Comparison of ENCODE assay signal across 1 cellular context in the genomic region with DNA sequence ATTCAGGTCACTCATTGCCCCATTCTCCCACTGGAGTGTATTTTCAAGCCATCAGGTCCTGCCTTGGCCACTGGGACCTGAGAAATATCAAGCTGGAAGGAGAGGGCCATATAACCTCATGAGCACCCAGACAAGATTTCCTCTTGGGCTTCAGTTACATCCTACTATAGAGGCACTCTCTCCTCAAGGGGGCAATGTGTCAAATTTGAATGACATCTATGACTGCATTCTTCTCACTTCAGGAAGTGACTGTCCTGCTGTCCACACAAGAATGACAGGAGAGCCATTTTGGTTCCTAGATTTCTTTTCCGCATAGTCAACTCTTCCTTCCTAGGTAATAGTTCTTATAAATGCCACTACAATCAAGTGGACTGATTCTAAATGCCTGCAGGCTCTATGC.
TF ChIP-seq lines count a peak whose summit lies in the region.

No MANE protein-coding gene starts in this region.

TF ChIP-seq in GM12878, 131 proteins besides CTCF, POLR2A, EP300 and RAD21 (continued from another document):
- TF ChIP-seq, protein P1, sequence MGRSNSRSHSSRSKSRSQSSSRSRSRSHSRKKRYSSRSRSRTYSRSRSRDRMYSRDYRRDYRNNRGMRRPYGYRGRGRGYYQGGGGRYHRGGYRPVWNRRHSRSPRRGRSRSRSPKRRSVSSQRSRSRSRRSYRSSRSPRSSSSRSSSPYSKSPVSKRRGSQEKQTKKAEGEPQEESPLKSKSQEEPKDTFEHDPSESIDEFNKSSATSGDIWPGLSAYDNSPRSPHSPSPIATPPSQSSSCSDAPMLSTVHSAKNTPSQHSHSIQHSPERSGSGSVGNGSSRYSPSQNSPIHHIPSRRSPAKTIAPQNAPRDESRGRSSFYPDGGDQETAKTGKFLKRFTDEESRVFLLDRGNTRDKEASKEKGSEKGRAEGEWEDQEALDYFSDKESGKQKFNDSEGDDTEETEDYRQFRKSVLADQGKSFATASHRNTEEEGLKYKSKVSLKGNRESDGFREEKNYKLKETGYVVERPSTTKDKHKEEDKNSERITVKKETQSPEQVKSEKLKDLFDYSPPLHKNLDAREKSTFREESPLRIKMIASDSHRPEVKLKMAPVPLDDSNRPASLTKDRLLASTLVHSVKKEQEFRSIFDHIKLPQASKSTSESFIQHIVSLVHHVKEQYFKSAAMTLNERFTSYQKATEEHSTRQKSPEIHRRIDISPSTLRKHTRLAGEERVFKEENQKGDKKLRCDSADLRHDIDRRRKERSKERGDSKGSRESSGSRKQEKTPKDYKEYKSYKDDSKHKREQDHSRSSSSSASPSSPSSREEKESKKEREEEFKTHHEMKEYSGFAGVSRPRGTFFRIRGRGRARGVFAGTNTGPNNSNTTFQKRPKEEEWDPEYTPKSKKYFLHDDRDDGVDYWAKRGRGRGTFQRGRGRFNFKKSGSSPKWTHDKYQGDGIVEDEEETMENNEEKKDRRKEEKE (IDR thresholded peaks at IDR 0.05), result no peak
- TF ChIP-seq, protein P2, sequence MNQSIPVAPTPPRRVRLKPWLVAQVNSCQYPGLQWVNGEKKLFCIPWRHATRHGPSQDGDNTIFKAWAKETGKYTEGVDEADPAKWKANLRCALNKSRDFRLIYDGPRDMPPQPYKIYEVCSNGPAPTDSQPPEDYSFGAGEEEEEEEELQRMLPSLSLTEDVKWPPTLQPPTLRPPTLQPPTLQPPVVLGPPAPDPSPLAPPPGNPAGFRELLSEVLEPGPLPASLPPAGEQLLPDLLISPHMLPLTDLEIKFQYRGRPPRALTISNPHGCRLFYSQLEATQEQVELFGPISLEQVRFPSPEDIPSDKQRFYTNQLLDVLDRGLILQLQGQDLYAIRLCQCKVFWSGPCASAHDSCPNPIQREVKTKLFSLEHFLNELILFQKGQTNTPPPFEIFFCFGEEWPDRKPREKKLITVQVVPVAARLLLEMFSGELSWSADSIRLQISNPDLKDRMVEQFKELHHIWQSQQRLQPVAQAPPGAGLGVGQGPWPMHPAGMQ (IDR thresholded peaks at IDR 0.05; ENCODE audit: borderline replicate concordance), result no peak
- TF ChIP-seq, protein P3, sequence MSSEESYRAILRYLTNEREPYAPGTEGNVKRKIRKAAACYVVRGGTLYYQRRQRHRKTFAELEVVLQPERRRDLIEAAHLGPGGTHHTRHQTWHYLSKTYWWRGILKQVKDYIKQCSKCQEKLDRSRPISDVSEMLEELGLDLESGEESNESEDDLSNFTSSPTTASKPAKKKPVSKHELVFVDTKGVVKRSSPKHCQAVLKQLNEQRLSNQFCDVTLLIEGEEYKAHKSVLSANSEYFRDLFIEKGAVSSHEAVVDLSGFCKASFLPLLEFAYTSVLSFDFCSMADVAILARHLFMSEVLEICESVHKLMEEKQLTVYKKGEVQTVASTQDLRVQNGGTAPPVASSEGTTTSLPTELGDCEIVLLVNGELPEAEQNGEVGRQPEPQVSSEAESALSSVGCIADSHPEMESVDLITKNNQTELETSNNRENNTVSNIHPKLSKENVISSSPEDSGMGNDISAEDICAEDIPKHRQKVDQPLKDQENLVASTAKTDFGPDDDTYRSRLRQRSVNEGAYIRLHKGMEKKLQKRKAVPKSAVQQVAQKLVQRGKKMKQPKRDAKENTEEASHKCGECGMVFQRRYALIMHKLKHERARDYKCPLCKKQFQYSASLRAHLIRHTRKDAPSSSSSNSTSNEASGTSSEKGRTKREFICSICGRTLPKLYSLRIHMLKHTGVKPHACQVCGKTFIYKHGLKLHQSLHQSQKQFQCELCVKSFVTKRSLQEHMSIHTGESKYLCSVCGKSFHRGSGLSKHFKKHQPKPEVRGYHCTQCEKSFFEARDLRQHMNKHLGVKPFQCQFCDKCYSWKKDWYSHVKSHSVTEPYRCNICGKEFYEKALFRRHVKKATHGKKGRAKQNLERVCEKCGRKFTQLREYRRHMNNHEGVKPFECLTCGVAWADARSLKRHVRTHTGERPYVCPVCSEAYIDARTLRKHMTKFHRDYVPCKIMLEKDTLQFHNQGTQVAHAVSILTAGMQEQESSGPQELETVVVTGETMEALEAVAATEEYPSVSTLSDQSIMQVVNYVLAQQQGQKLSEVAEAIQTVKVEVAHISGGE (CRISPR knock-in tag; IDR thresholded peaks at IDR 0.05), result no peak
- TF ChIP-seq YBX1 (IDR thresholded peaks at IDR 0.05) (no peak), IKZF1 (conservative IDR thresholded peaks at IDR 0.05) (no peak)
